Comparison of ENCODE assay signal across 8 cellular contexts in genomic region chr17:63082273-63082861, GRCh38.
DNase-seq lines count a peak whose midpoint lies in the region; TF ChIP-seq lines count a peak whose summit lies in the region.

No MANE protein-coding gene starts in this region.

- no peak overlapping the region for H3K4me3 Mint-ChIP-seq in endothelial cell (ENCODE audit: unreplicated experiment)

- peaks cover 5% of the 10 kb centered on the region for H3K36me3 Mint-ChIP-seq in endothelial cell (ENCODE audit: low read depth, unreplicated experiment)

- no peaks in the 10 kb centered on the region for H3K9me3 Mint-ChIP-seq in endothelial cell (ENCODE audit: unreplicated experiment)

- H3K27me3 Mint-ChIP-seq in endothelial cell (ENCODE audit: unreplicated experiment), result no peaks in the 10 kb centered on the region

- DNase-seq in DMS 273 (lab: John Stamatoyannopoulos, UW; ENCODE audit: unreplicated experiment), result peak; percentile 36
- no peak for DNase-seq in DMS 273 treated with DMSO at 0.1 percent for 48 hours (lab: John Stamatoyannopoulos, UW)
- DNase-seq in NCI-H460 (ENCODE audit: extremely low read depth, low read depth), result peak; percentile 20
- no peak for DNase-seq in endothelial cell (ENCODE audit: low spot score)
- peak; percentile 40 for DNase-seq in pons (ENCODE audit: low spot score)
- no peak for DNase-seq in SK-N-DZ (ENCODE audit: low spot score)
- DNase-seq in activated CD8-positive, alpha-beta memory T cell treated with anti-CD3 and anti-CD28 coated beads for 24 hours, result no peak
- DNase-seq in activated CD4-positive, CD25-positive, alpha-beta regulatory T cell (lab: John Stamatoyannopoulos, UW), result no peak

- H3K27ac Mint-ChIP-seq in endothelial cell (ENCODE audit: unreplicated experiment), result no peak overlapping the region

- H3K4me1 Mint-ChIP-seq in endothelial cell (ENCODE audit: unreplicated experiment), result peaks cover 9% of the 10 kb centered on the region

- TF ChIP-seq CTCF in endothelial cell (IDR thresholded peaks at IDR 0.05; ENCODE audit: unreplicated experiment), result peak; percentile 31

Comparison
In these comparisons a context has a peak if more than half of its experiments do, and no peak if none do; other contexts are left out.
1. DNase-seq: peak in DMS 273 (single experiment), NCI-H460 (single experiment) and pons (single experiment); none in DMS 273 treated with DMSO at 0.1 percent for 48 hours (single experiment), endothelial cell (single experiment), SK-N-DZ (single experiment), activated CD8-positive, alpha-beta memory T cell treated with anti-CD3 and anti-CD28 coated beads for 24 hours (single experiment) and activated CD4-positive, CD25-positive, alpha-beta regulatory T cell (0 of 4).